Comparison of ENCODE assay signal across 8 cellular contexts in genomic region chr1:206469933-206470691, GRCh38. TPM values are rescaled to one million over a fixed set of nuclear protein-coding genes. Genes with fewer than 3 reads are reported as not detected.
DNase-seq lines count a peak whose midpoint lies in the region; ATAC-seq and TF ChIP-seq lines count a peak whose summit lies in the region.

IKBKE (plus strand) TSS chr1:206470476; CDS start chr1:206473228, 2,752 bp downstream.

- H3K9me3 ChIP-seq in heart right ventricle = no peaks in the 10 kb centered on the region

- H3K4me1 Mint-ChIP-seq in activated naive CD8-positive, alpha-beta T cell treated with anti-CD3 and anti-CD28 coated beads, Interleukin-2, amount 10 ng/mL, durations not matched to agents 7 days and 5 days = peaks cover 73% of the 10 kb centered on the region

- H3K9me3 Mint-ChIP-seq in activated naive CD8-positive, alpha-beta T cell treated with anti-CD3 and anti-CD28 coated beads, Interleukin-2, amount 10 ng/mL, durations not matched to agents 7 days and 5 days = no peaks in the 10 kb centered on the region

- H3K4me1 ChIP-seq in heart right ventricle = peaks cover 4 to 76% (median 26%) of the 10 kb centered on the region in 9 donors

- peaks cover 0 to 27% (median 0%) of the 10 kb centered on the region in 7 donors for H3K27me3 ChIP-seq in heart right ventricle

- H3K27ac Mint-ChIP-seq in activated naive CD8-positive, alpha-beta T cell treated with anti-CD3 and anti-CD28 coated beads, Interleukin-2, amount 10 ng/mL, durations not matched to agents 7 days and 5 days = peak within 1 kb of the TSS; percentile 98

- peaks cover 18% of the 10 kb centered on the region for H3K36me3 Mint-ChIP-seq in activated naive CD8-positive, alpha-beta T cell treated with anti-CD3 and anti-CD28 coated beads, Interleukin-2, amount 10 ng/mL, durations not matched to agents 7 days and 5 days

- peak within 1 kb of the TSS; percentile 95 for H3K4me3 Mint-ChIP-seq in activated naive CD8-positive, alpha-beta T cell treated with anti-CD3 and anti-CD28 coated beads, Interleukin-2, amount 10 ng/mL, durations not matched to agents 7 days and 5 days

- TF ChIP-seq CTCF in heart right ventricle (IDR thresholded peaks at IDR 0.05) = peak in 3 of 9 donors; percentile 13 to 32 (median 23)

- intact Hi-C loops in heart right ventricle (cut with DNase I) = loop anchor here in 1 of 10 donors (10.0 kb wide), 1 partner anchor 455 kb away; the partner anchor contains the start of gene FCMR
- intact Hi-C loops in posterior cingulate gyrus (cut with DNase I) = no loop called here

- no peaks in the 10 kb centered on the region for H3K27me3 Mint-ChIP-seq in activated naive CD8-positive, alpha-beta T cell treated with anti-CD3 and anti-CD28 coated beads, Interleukin-2, amount 10 ng/mL, durations not matched to agents 7 days and 5 days

- POLR2A ChIA-PET in activated naive CD8-positive, alpha-beta T cell treated with anti-CD3 and anti-CD28 coated beads, Interleukin-2, amount 10 ng/mL, durations not matched to agents 7 days and 5 days (lab: Charles Lee) = interaction anchor here (1.1 to 2.6 kb wide), 15 partner anchors 9 to 142 kb away, joined by 3 to 11 read pairs (median 4); partner anchors contain the start of genes EIF2D and RASSF5

- H3K4me3 ChIP-seq in heart right ventricle = peak within 1 kb of the TSS; percentile 21 to 70 (median 54)

- 11 to 17% methylated on average over 10 of the region's 10 CpGs for WGBS in heart right ventricle, 2 donors

- DNase-seq in CMK (ENCODE audit: low read depth) (peak; percentile 26), heart right ventricle (peak in 1 of 2 donors; percentile 36), posterior cingulate gyrus (peak in 7 of 10 donors; percentile 21 to 90 (median 40)), NCI-H524 treated with DMSO at 0.1 percent for 48 hours (lab: John Stamatoyannopoulos, UW) (no peak)
- DNase-seq in activated naive CD8-positive, alpha-beta T cell treated with anti-CD3 and anti-CD28 coated beads, Interleukin-2, amount 10 ng/mL, durations not matched to agents 7 days and 5 days = peak; percentile 76

- ATAC-seq in HG03432 (IDR thresholded peaks at IDR 0.05; ENCODE audit: unreplicated experiment) (peak; percentile 62), heart right ventricle (peak; percentile 63 to 84 (median 76))
- ATAC-seq in activated naive CD8-positive, alpha-beta T cell treated with anti-CD3 and anti-CD28 coated beads, Interleukin-2, amount 10 ng/mL, durations not matched to agents 7 days and 5 days (ENCODE audit: low read depth) = peak; percentile 60

- TF ChIP-seq POLR2A in GM19099 (IDR thresholded peaks at IDR 0.05; ENCODE audit: extremely low read depth, insufficient read length, low read depth) (peak; percentile 70), Raji (IDR thresholded peaks at IDR 0.05; ENCODE audit: insufficient read depth, low read depth, low read length) (peak; percentile 90)

- H3K36me3 ChIP-seq in heart right ventricle = peaks cover 0 to 22% (median 0%) of the 10 kb centered on the region in 9 donors

- peak within 1 kb of the TSS in 2 of 10 donors; percentile 27 to 87 for H3K27ac ChIP-seq in heart right ventricle

RNA-seq across cellular contexts. Expression of gene IKBKE, which starts in this region (rescaled TPM):
- total RNA-seq in activated naive CD8-positive, alpha-beta T cell treated with anti-CD3 and anti-CD28 coated beads, Interleukin-2, amount 10 ng/mL, durations not matched to agents 7 days and 5 days = 10 to 100 TPM; 83.5 to 84.0 TPM
- total RNA-seq in heart right ventricle = 1 to 10 TPM in 3 of 10 donors, under 1 TPM in 7; 0.49 to 5.4 (median 0.79) TPM
- under 1 TPM; 0.29 to 0.87 TPM for polyA plus RNA-seq in heart right ventricle

Comparison
In these comparisons a context has a peak if more than half of its experiments do, and no peak if none do; other contexts are left out.
1. RNA of gene IKBKE (total RNA-seq): 83.5 to 84.0 TPM in activated naive CD8-positive, alpha-beta T cell treated with anti-CD3 and anti-CD28 coated beads, Interleukin-2, amount 10 ng/mL, durations not matched to agents 7 days and 5 days; 0.49 to 5.4 TPM in heart right ventricle; every median in the first group is over 10 times any median in the second.
2. Peak in every context shown above with its lines, with median percentiles within 50 percentile points of each other: ATAC-seq.